In genomic region chr15:75648156-75649000, GRCh38 we compare ENCODE assay signal across 1 cellular context.
TF ChIP-seq lines count a peak whose summit lies in the region.

No MANE protein-coding gene starts in this region.

TF ChIP-seq in IMR-90, 13 proteins besides CTCF, POLR2A, EP300 and RAD21:
- TF ChIP-seq BHLHE40 (IDR thresholded peaks at IDR 0.05; ENCODE audit: low read depth, low read length) (no peak), MXI1 (IDR thresholded peaks at IDR 0.05; ENCODE audit: borderline replicate concordance, low read depth, low read length) (peak; percentile 22; the same call in 1 of the 2 replicates), CHD1 (IDR thresholded peaks at IDR 0.05; ENCODE audit: low read depth, low read length) (0 out of 2 replicates have a peak, but pooled peaks have one; percentile 39), FOS (IDR thresholded peaks at IDR 0.05; ENCODE audit: low read depth, low read length) (no peak), RFX5 (IDR thresholded peaks at IDR 0.05; ENCODE audit: low read depth, low read length) (no peak), CEBPB (IDR thresholded peaks at IDR 0.05; ENCODE audit: low read depth, low read length) (peak; percentile 59), MAZ (IDR thresholded peaks at IDR 0.05; ENCODE audit: borderline replicate concordance, low read depth, low read length) (0 out of 2 replicates have a peak, but pooled peaks have one; percentile 6), MAFK (IDR thresholded peaks at IDR 0.05; ENCODE audit: low read depth, low read length) (no peak), RCOR1 (IDR thresholded peaks at IDR 0.05; ENCODE audit: insufficient replicate concordance, low read length) (no peak), NFE2L2 (IDR thresholded peaks at IDR 0.05; ENCODE audit: low read depth, low read length) (no peak), SMC3 (IDR thresholded peaks at IDR 0.05; ENCODE audit: low read depth, low read length) (no peak), USF2 (IDR thresholded peaks at IDR 0.05; ENCODE audit: low read depth, low read length) (no peak)
- TF ChIP-seq, protein P1, sequence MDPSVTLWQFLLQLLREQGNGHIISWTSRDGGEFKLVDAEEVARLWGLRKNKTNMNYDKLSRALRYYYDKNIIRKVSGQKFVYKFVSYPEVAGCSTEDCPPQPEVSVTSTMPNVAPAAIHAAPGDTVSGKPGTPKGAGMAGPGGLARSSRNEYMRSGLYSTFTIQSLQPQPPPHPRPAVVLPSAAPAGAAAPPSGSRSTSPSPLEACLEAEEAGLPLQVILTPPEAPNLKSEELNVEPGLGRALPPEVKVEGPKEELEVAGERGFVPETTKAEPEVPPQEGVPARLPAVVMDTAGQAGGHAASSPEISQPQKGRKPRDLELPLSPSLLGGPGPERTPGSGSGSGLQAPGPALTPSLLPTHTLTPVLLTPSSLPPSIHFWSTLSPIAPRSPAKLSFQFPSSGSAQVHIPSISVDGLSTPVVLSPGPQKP (IDR thresholded peaks at IDR 0.05; ENCODE audit: borderline replicate concordance, low read depth, low read length), result no peak
